8 cellular contexts compared by ENCODE assay signal in the genomic region with DNA sequence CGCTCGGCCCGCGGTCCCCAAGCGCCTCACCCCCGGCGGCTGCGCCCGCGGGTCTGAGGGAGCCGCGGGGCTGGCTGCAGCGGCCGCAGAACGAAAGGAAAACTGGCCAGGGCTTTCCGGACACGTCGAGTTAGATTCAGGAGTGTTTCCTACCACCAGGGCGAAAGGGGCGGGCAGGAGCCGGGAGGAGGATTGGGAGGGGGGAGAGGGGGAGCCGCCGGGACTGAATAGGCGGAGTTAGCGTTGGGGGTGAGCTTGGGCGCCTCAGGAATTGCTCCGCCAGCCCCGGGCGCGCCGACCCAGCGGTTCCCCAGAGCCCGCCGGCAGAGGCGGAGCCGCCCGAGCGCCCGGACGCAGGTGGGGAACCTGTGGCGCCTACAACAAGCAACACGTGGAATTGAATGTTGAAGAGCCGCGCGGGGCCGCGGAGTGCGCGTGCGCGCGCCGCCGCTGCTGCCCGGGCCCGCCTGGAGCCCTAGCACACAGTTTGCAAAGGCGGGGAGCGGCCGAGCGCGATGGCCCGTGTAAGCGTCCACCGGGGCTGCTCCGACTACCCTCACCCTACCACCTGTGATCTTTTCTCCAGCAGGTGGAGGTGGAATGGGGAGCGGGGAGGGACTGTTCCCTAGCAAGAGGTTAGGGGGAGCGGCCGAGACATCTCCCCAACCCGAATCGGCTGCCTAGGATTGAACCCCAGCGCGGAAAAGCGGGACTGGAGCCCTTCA. TPM values are rescaled to one million over a fixed set of nuclear protein-coding genes. Genes with fewer than 3 reads are reported as not detected.
DNase-seq lines count a peak whose midpoint lies in the region; ATAC-seq, FAIRE-seq and TF ChIP-seq lines count a peak whose summit lies in the region.

Gene CADPS2, minus strand, starts transcription at position 104 of the 725 bp plus-strand sequence. CDS start 123 bp downstream, outside the sequence.

- under 1% methylated on average over 64 of the region's 73 CpGs for WGBS in HUES64
- 1% methylated on average over 60 to 73 of the region's 73 CpGs for WGBS in small intestine, 3 donors

- FAIRE-seq in kidney (lab: Jason Lieb, UNC): no peak
- no peak for FAIRE-seq in small intestine (lab: Jason Lieb, UNC)

- CTCF ChIA-PET in GM10248 (lab: Yijun Ruan, JAX): interaction anchor here (1.6 to 1.7 kb wide), 2 partner anchors 10 to 478 kb away, joined by 5 to 6 read pairs; no protein-coding TSS in a partner anchor

- POLR2A ChIA-PET in GM10248 (lab: Yijun Ruan, JAX): no interaction called here

- no peaks in the 10 kb centered on the region for H3K9me3 ChIP-seq in HUES64 (ENCODE audit: insufficient read depth, low read depth, low read length)
- H3K9me3 ChIP-seq in colonic mucosa: no peaks in the 10 kb centered on the region
- no peaks in the 10 kb centered on the region for H3K9me3 ChIP-seq in kidney (ENCODE audit: control insufficient read depth in 1 of 2, low read length in 2 of 2)
- no peaks in the 10 kb centered on the region for H3K9me3 ChIP-seq in small intestine (ENCODE audit: control insufficient read depth, low read depth)
- H3K9me3 ChIP-seq in effector memory CD4-positive, alpha-beta T cell (ENCODE audit: control insufficient read depth, low read length): no peaks in the 10 kb centered on the region

- H3K27me3 ChIP-seq in HUES64 (ENCODE audit: insufficient read depth, low read length) (peaks cover 49% of the 10 kb centered on the region), colonic mucosa (no peaks in the 10 kb centered on the region), small intestine (ENCODE audit: control insufficient read depth in 2 of 2, insufficient read depth in 2 of 2, low read length in 2 of 2) (no peaks in the 10 kb centered on the region)
- H3K27me3 ChIP-seq in effector memory CD4-positive, alpha-beta T cell (replicated peaks; ENCODE audit: control insufficient read depth, insufficient read depth, low read length, poor library complexity, severe bottlenecking): peaks cover 7% of the 10 kb centered on the region

- H3K27ac ChIP-seq in HUES64 (ENCODE audit: low read depth, low read length) (peak within 1 kb of the TSS; percentile 41; the same call in 1 of the 2 replicates), colonic mucosa (peak within 1 kb of the TSS; percentile 90), kidney (ENCODE audit: low read depth in 2 of 2, low read length in 2 of 2) (peak within 1 kb of the TSS; percentile 85 to 91), small intestine (ENCODE audit: low read depth in 1 of 2, low read length in 1 of 2) (peak within 1 kb of the TSS; percentile 82 to 91)
- H3K27ac ChIP-seq in effector memory CD4-positive, alpha-beta T cell (ENCODE audit: insufficient read depth, low read length, poor library complexity, severe bottlenecking): no peak within 1 kb of the TSS

- TF ChIP-seq CTCF in GM10248 (IDR thresholded peaks at IDR 0.05; ENCODE audit: control extremely low read depth, extremely low read depth, low read depth, missing control alignments) (no peak), colonic mucosa (IDR thresholded peaks at IDR 0.05) (no peak), kidney (IDR thresholded peaks at IDR 0.05; ENCODE audit: borderline replicate concordance, extremely low read depth, insufficient read depth) (peak; percentile 41)

- intact Hi-C loops in colonic mucosa (cut with DNase I) (no loop called here), kidney (cut with DNase I) (no loop called here)

- peak; percentile 73 for ATAC-seq in GM21619 (IDR thresholded peaks at IDR 0.05; ENCODE audit: unreplicated experiment)

- no peaks in the 10 kb centered on the region for H3K36me3 ChIP-seq in HUES64 (ENCODE audit: insufficient read depth, low read length)
- H3K36me3 ChIP-seq in colonic mucosa: no peaks in the 10 kb centered on the region
- H3K36me3 ChIP-seq in kidney (ENCODE audit: control insufficient read depth in 1 of 2, insufficient read depth in 2 of 2, low read length in 2 of 2): no peaks in the 10 kb centered on the region
- no peaks in the 10 kb centered on the region for H3K36me3 ChIP-seq in small intestine (ENCODE audit: control insufficient read depth in 2 of 2, insufficient read depth in 2 of 2, low read length in 2 of 2)
- no peaks in the 10 kb centered on the region for H3K36me3 ChIP-seq in effector memory CD4-positive, alpha-beta T cell (ENCODE audit: control insufficient read depth, insufficient read depth, low read length)

- H3K4me1 ChIP-seq in HUES64 (ENCODE audit: insufficient read depth, low read length): peaks cover 27% of the 10 kb centered on the region
- H3K4me1 ChIP-seq in colonic mucosa: no peaks in the 10 kb centered on the region
- peaks cover 8 to 15% of the 10 kb centered on the region in 2 donors for H3K4me1 ChIP-seq in kidney (ENCODE audit: control insufficient read depth in 1 of 2, insufficient read depth in 1 of 2, low read depth in 1 of 2, low read length in 2 of 2)
- peaks cover 0 to 2% of the 10 kb centered on the region in 2 donors for H3K4me1 ChIP-seq in small intestine (ENCODE audit: control insufficient read depth in 2 of 2, insufficient read depth in 1 of 2, low read depth in 1 of 2, low read length in 1 of 2)
- H3K4me1 ChIP-seq in effector memory CD4-positive, alpha-beta T cell (ENCODE audit: control insufficient read depth, insufficient read depth, low read length, poor library complexity, severe bottlenecking): peaks cover 2% of the 10 kb centered on the region

- peak; percentile 61 for DNase-seq in GM10248 (ENCODE audit: extremely low spot score)
- peak; percentile 94 for DNase-seq in RPMI8226
- DNase-seq in colonic mucosa: peak; percentile 85
- DNase-seq in kidney: peak; percentile 95
- DNase-seq in small intestine: peak; percentile 93
- no peak for DNase-seq in effector memory CD4-positive, alpha-beta T cell

- peak within 1 kb of the TSS; percentile 80 for H3K9ac ChIP-seq in HUES64 (ENCODE audit: low read depth, low read length)
- H3K9ac ChIP-seq in colonic mucosa (ENCODE audit: low read depth in 2 of 2, low read length in 2 of 2): peak within 1 kb of the TSS; percentile 86 to 87
- H3K9ac ChIP-seq in kidney (ENCODE audit: low read length in 2 of 2): peak within 1 kb of the TSS; percentile 67 to 83

- H3K4me3 ChIP-seq in HUES64 (ENCODE audit: low read length) (peak within 1 kb of the TSS; percentile 84), colonic mucosa (peak within 1 kb of the TSS; percentile 94), kidney (ENCODE audit: low read length in 2 of 2) (peak within 1 kb of the TSS; percentile 83 to 92), small intestine (ENCODE audit: low read depth in 1 of 2, low read length in 2 of 2) (peak within 1 kb of the TSS; percentile 48 to 81)
- H3K4me3 ChIP-seq in effector memory CD4-positive, alpha-beta T cell (ENCODE audit: insufficient read depth, low read depth, low read length, poor library complexity, severe bottlenecking): no peak within 1 kb of the TSS

RNA-seq across cellular contexts. Expression of gene CADPS2, which starts in this region (rescaled TPM):
- polyA plus RNA-seq in HUES64 (2013, experiment 1 of 2): 6.9 TPM
- polyA plus RNA-seq in HUES64 (2013, experiment 2 of 2): 6.0 TPM
- 10 to 100 TPM; 13.6 to 15.2 TPM for total RNA-seq in colonic mucosa
- 33.0 TPM for total RNA-seq in kidney
- 39.9 TPM for polyA plus RNA-seq in kidney (ENCODE audit: insufficient read depth, low read depth, low replicate concordance)
- 10 to 100 TPM; 11.3 to 26.6 (median 13.3) TPM for polyA plus RNA-seq in small intestine

Comparison
In these comparisons a context has a peak if more than half of its experiments do, and no peak if none do; other contexts are left out.
1. DNase-seq: peak in GM10248 (single experiment), RPMI8226 (single experiment), colonic mucosa (single experiment), kidney (single experiment) and small intestine (single experiment); none in effector memory CD4-positive, alpha-beta T cell (0 of 3).
2. Peak in every context shown above with its lines, with median percentiles within 50 percentile points of each other: H3K9ac ChIP-seq.